In the genomic region with DNA sequence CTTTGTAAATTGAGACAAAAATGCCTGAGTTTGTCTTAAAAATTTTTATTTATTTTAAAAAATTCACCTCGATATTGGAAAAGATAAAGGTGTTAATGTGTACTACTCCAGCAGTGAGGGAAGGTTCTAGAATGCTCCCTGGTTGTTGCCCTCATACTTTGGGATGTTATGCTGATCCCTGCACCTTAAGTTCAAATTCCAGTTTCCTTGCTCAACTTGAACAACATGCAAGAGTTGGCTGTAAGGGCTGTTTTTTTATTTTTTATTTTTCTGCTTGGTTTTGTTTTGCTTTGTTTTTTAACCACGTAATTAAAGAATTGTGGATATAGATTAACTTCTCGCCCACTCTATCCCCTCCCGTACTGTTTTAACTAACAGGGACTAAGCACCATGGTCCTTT, we compare ENCODE assay signal across 11 cellular contexts.
DNase-seq lines count a peak whose midpoint lies in the region; ATAC-seq and TF ChIP-seq lines count a peak whose summit lies in the region.
"Had no signal": no experiment of that assay in that cellular context is flagged by ENCODE, and none has a peak within 500 bp of the region (broad histone marks: within the 10 kb centered on the region; RNA-seq: fewer than 3 reads in every experiment).

No MANE protein-coding gene starts in this region.

- H3K9me3 Mint-ChIP-seq in GM23338 = no peaks in the 10 kb centered on the region
- H3K9me3 Mint-ChIP-seq in activated T-helper 1 cell treated with anti-CD3 and anti-CD28 coated beads, Interleukin-12 subunit alpha, Interleukin-12 subunit beta, Interleukin-2, Interleukin-4 antibody, amounts not matched to agents 30 ng/mL and 10 ng/mL and 1 ng/mL, durations not matched to agents 14 hours and 24 hours and 36 hours = peaks cover 13% of the 10 kb centered on the region
- H3K9me3 Mint-ChIP-seq: activated B cell treated with CpG ODN at 0.5 μM for 24 hours had no signal

- H3K4me3 ChIP-seq in GM23338 (no peak overlapping the region), smooth muscle cell (no peak overlapping the region)
- H3K4me3 ChIP-seq: skin epidermis had no signal

- no peak overlapping the region for H3K9ac ChIP-seq in smooth muscle cell (ENCODE audit: low read depth)

- H3K4me2 ChIP-seq in GM23338 = no peak overlapping the region
- H3K4me2 ChIP-seq in smooth muscle cell = peak overlapping the region; percentile 71

- 0 out of 2 replicates have a peak, but pooled peaks cover 5% of the 10 kb centered on the region for H3K4me1 ChIP-seq in GM23338 (ENCODE audit: insufficient read depth)
- H3K4me1 ChIP-seq in foreskin keratinocyte = peaks cover 8% of the 10 kb centered on the region
- peaks cover 13% of the 10 kb centered on the region for H3K4me1 ChIP-seq in smooth muscle cell (ENCODE audit: low read depth)

- H3F3A ChIP-seq in GM23338 (replicated peaks; ENCODE audit: low read depth) (no peaks in the 10 kb centered on the region), smooth muscle cell (ENCODE audit: low read depth) (peaks cover 3% of the 10 kb centered on the region)

- no peaks in the 10 kb centered on the region for H3K9me3 ChIP-seq in smooth muscle cell (replicated peaks; ENCODE audit: low read depth)

- H3K36me3 ChIP-seq in GM23338 (ENCODE audit: insufficient read depth) (no peaks in the 10 kb centered on the region), smooth muscle cell (ENCODE audit: low read depth) (no peaks in the 10 kb centered on the region)

- peaks cover 9% of the 10 kb centered on the region for H3K4me1 Mint-ChIP-seq in GM23338
- peaks cover 56% of the 10 kb centered on the region for H3K4me1 Mint-ChIP-seq in activated T-helper 1 cell treated with anti-CD3 and anti-CD28 coated beads, Interleukin-12 subunit alpha, Interleukin-12 subunit beta, Interleukin-2, Interleukin-4 antibody, amounts not matched to agents 30 ng/mL and 10 ng/mL and 1 ng/mL, durations not matched to agents 14 hours and 24 hours and 36 hours (ENCODE audit: low read depth)

- no peak for ATAC-seq in GM23338
- ATAC-seq in foreskin keratinocyte = no peak
- no peak for ATAC-seq in activated CD4-positive, CD25-positive, alpha-beta regulatory T cell treated with anti-CD3 and anti-CD28 coated beads, Interleukin-2, amount 50 U/mL, for 24 hours
- no peak for ATAC-seq in GM18907 (IDR thresholded peaks at IDR 0.05; ENCODE audit: unreplicated experiment)
- ATAC-seq: activated naive CD4-positive, alpha-beta T cell treated with anti-CD3 and anti-CD28 coated beads, Interleukin-2, amount 50 U/mL, for 72 hours had no signal

- H4K20me1 ChIP-seq in GM23338 (replicated peaks; ENCODE audit: insufficient read depth) (no peaks in the 10 kb centered on the region), smooth muscle cell (ENCODE audit: low read depth) (no peaks in the 10 kb centered on the region)

- intact Hi-C loops in activated T-helper 1 cell treated with anti-CD3 and anti-CD28 coated beads, Interleukin-12 subunit alpha, Interleukin-12 subunit beta, Interleukin-2, Interleukin-4 antibody, amounts not matched to agents 30 ng/mL and 10 ng/mL and 1 ng/mL, durations not matched to agents 14 hours and 24 hours and 36 hours (cut with micrococcal nuclease) = no loop called here

- in situ Hi-C loops in GM13976 (cut with MboI; ENCODE audit: low sequenced_read_pairs, unreplicated experiment) = no loop called here

- H3K36me3 Mint-ChIP-seq in GM23338 (ENCODE audit: low read depth) = no peaks in the 10 kb centered on the region
- H3K36me3 Mint-ChIP-seq in activated T-helper 1 cell treated with anti-CD3 and anti-CD28 coated beads, Interleukin-12 subunit alpha, Interleukin-12 subunit beta, Interleukin-2, Interleukin-4 antibody, amounts not matched to agents 30 ng/mL and 10 ng/mL and 1 ng/mL, durations not matched to agents 14 hours and 24 hours and 36 hours (ENCODE audit: low read depth) = peaks cover 5% of the 10 kb centered on the region

- 0 out of 2 replicates have a peak, but pooled peaks cover 7% of the 10 kb centered on the region for H3K9me2 ChIP-seq in GM23338 (ENCODE audit: insufficient read depth)

- H3K79me2 ChIP-seq in GM23338 (replicated peaks; ENCODE audit: insufficient read depth) (no peaks in the 10 kb centered on the region), smooth muscle cell (ENCODE audit: low read depth) (no peaks in the 10 kb centered on the region)

- DNase-seq in GM23338 (ENCODE audit: low spot score) = no peak
- DNase-seq in activated T-helper 1 cell treated with anti-CD3 and anti-CD28 coated beads, Interleukin-12 subunit alpha, Interleukin-12 subunit beta, Interleukin-2, Interleukin-4 antibody, amounts not matched to agents 30 ng/mL and 10 ng/mL and 1 ng/mL, durations not matched to agents 14 hours and 24 hours and 36 hours (ENCODE audit: low spot score) = no peak
- DNase-seq in foreskin keratinocyte = no peak
- no peak for DNase-seq in smooth muscle cell (lab: John Stamatoyannopoulos, UW; ENCODE audit: unreplicated experiment)
- no peak for DNase-seq in cerebellum (ENCODE audit: low spot score)
- DNase-seq in GM13976 (ENCODE audit: low spot score) = no peak
- DNase-seq: activated B cell treated with CpG ODN at 0.5 μM for 24 hours had no signal

- no peak overlapping the region for H3K27ac ChIP-seq in GM23338 (ENCODE audit: low read depth)
- peak overlapping the region; percentile 23 for H3K27ac ChIP-seq in foreskin keratinocyte
- H3K27ac ChIP-seq in smooth muscle cell (ENCODE audit: low read depth) = peak overlapping the region; percentile 69

- TF ChIP-seq CTCF in GM23338 (conservative IDR thresholded peaks at IDR 0.05; ENCODE audit: low read depth in 2 of 2) (no peak), foreskin keratinocyte (conservative IDR thresholded peaks at IDR 0.05) (no peak), smooth muscle cell (IDR thresholded peaks at IDR 0.05; ENCODE audit: borderline replicate concordance, insufficient read depth, poor library complexity, severe bottlenecking) (no peak), GM13976 (IDR thresholded peaks at IDR 0.05; ENCODE audit: borderline replicate concordance, control extremely low read depth, extremely low read depth, insufficient read depth, missing control alignments) (no peak)

- no peak overlapping the region for H3K4me3 Mint-ChIP-seq in GM23338
- peak overlapping the region; percentile 3 for H3K4me3 Mint-ChIP-seq in activated T-helper 1 cell treated with anti-CD3 and anti-CD28 coated beads, Interleukin-12 subunit alpha, Interleukin-12 subunit beta, Interleukin-2, Interleukin-4 antibody, amounts not matched to agents 30 ng/mL and 10 ng/mL and 1 ng/mL, durations not matched to agents 14 hours and 24 hours and 36 hours
- H3K4me3 Mint-ChIP-seq: activated B cell treated with CpG ODN at 0.5 μM for 24 hours had no signal

- H2AFZ ChIP-seq in GM23338 (peak overlapping the region; percentile 96), smooth muscle cell (ENCODE audit: low read depth) (peak overlapping the region; percentile 81)

- peaks cover 8% of the 10 kb centered on the region for H3K27me3 Mint-ChIP-seq in GM23338 (ENCODE audit: insufficient read depth, low read depth, poor library complexity)
- H3K27me3 Mint-ChIP-seq in activated T-helper 1 cell treated with anti-CD3 and anti-CD28 coated beads, Interleukin-12 subunit alpha, Interleukin-12 subunit beta, Interleukin-2, Interleukin-4 antibody, amounts not matched to agents 30 ng/mL and 10 ng/mL and 1 ng/mL, durations not matched to agents 14 hours and 24 hours and 36 hours (ENCODE audit: insufficient read depth) = no peaks in the 10 kb centered on the region
- H3K27me3 Mint-ChIP-seq: activated B cell treated with CpG ODN at 0.5 μM for 24 hours had no signal

- H3K27me3 ChIP-seq in GM23338 (ENCODE audit: insufficient read depth) (no peaks in the 10 kb centered on the region), foreskin keratinocyte (no peaks in the 10 kb centered on the region), smooth muscle cell (ENCODE audit: low read depth) (no peaks in the 10 kb centered on the region)

- no peak overlapping the region for H3K27ac Mint-ChIP-seq in GM23338
- peak overlapping the region; percentile 27 for H3K27ac Mint-ChIP-seq in activated T-helper 1 cell treated with anti-CD3 and anti-CD28 coated beads, Interleukin-12 subunit alpha, Interleukin-12 subunit beta, Interleukin-2, Interleukin-4 antibody, amounts not matched to agents 30 ng/mL and 10 ng/mL and 1 ng/mL, durations not matched to agents 14 hours and 24 hours and 36 hours
- H3K27ac Mint-ChIP-seq: activated B cell treated with CpG ODN at 0.5 μM for 24 hours; activated naive CD4-positive, alpha-beta T cell treated with anti-CD3 and anti-CD28 coated beads, Interleukin-2, amount 50 U/mL, for 72 hours had no signal

- whole genome bisulfite sequencing in smooth muscle cell (ENCODE audit: low lambda C conversion rate) = 70% methylated on average over 4 of the region's 4 CpGs
